Comparison of ENCODE assay signal across 9 cellular contexts in genomic region chr1:42765832-42766722, GRCh38. TPM values are rescaled to one million over a fixed set of nuclear protein-coding genes. Genes with fewer than 3 reads are reported as not detected.
DNase-seq lines count a peak whose midpoint lies in the region; ATAC-seq and TF ChIP-seq lines count a peak whose summit lies in the region.
"Had no signal": no experiment of that assay in that cellular context is flagged by ENCODE, and none has a peak within 500 bp of the region (broad histone marks: within the 10 kb centered on the region; RNA-seq: fewer than 3 reads in every experiment).

No MANE protein-coding gene starts in this region.

- H3K4me3 ChIP-seq in fibroblast of pulmonary artery (replicated peaks; ENCODE audit: low read depth, low read length) (peak overlapping the region; percentile 94), neural progenitor cell (peak overlapping the region; percentile 91), tibial artery (peak overlapping the region; percentile 86 to 98)

- H3K4me3 Mint-ChIP-seq in neural progenitor cell = no peak overlapping the region

- peaks cover 15% of the 10 kb centered on the region for H4K20me1 ChIP-seq in neural progenitor cell (ENCODE audit: low read depth)

- H3K4me2 ChIP-seq in neural progenitor cell = peak overlapping the region; percentile 84

- no peak overlapping the region for H3K27ac Mint-ChIP-seq in neural progenitor cell

- peak overlapping the region; percentile 69 for H3K9ac ChIP-seq in neural progenitor cell

- intact Hi-C loops in tibial artery (cut with DNase I; ENCODE audit: low total_unique reads) = loop anchor here (5.0 kb wide), 1 partner anchor 51 kb away; the partner anchor contains the start of genes ERMAP and SVBP

- H3F3A ChIP-seq in neural progenitor cell (ENCODE audit: low read depth) = peaks cover 7% of the 10 kb centered on the region

- H3K9me3 ChIP-seq in neural progenitor cell (ENCODE audit: low read depth) (no peaks in the 10 kb centered on the region), tibial artery (no peaks in the 10 kb centered on the region)

- DNase-seq in NCI-H510A treated with DMSO at 0.1 percent for 48 hours (lab: John Stamatoyannopoulos, UW) (peak; percentile 56), fibroblast of pulmonary artery (ENCODE audit: low read depth) (peak; percentile 80), neural progenitor cell (ENCODE audit: low spot score) (peak; percentile 82), tibial artery (peak in 1 of 2 donors; percentile 44)
- DNase-seq in activated CD8-positive, alpha-beta memory T cell treated with anti-CD3 and anti-CD28 coated beads, Interleukin-2, amount 50 U/mL, for 4 hours = peak; percentile 52

- H2AFZ ChIP-seq in neural progenitor cell (replicated peaks) = peak overlapping the region; percentile 59

- H3K4me1 ChIP-seq in neural progenitor cell = peaks cover 11% of the 10 kb centered on the region
- H3K4me1 ChIP-seq in tibial artery = peaks cover 0 to 48% (median 18%) of the 10 kb centered on the region in 4 donors

- TF ChIP-seq CTCF in C4-2B (conservative IDR thresholded peaks at IDR 0.05) (peak; percentile 59), fibroblast of pulmonary artery (IDR thresholded peaks at IDR 0.05; ENCODE audit: low read length, missing control alignments) (peak; percentile 60), neural progenitor cell (IDR thresholded peaks at IDR 0.05) (peak; percentile 62), tibial artery (IDR thresholded peaks at IDR 0.05) (peak; percentile 42 to 43)

- H3K79me2 ChIP-seq in neural progenitor cell (ENCODE audit: low read depth) = peaks cover 74% of the 10 kb centered on the region

- peaks cover 12% of the 10 kb centered on the region for H3K4me1 Mint-ChIP-seq in neural progenitor cell

- H3K27ac ChIP-seq in C4-2B = peak overlapping the region; percentile 92
- H3K27ac ChIP-seq in neural progenitor cell = no peak overlapping the region
- H3K27ac ChIP-seq in tibial artery = peak overlapping the region; percentile 89 to 94

- H3K36me3 Mint-ChIP-seq in neural progenitor cell = peaks cover 10% of the 10 kb centered on the region

- H3K27me3 Mint-ChIP-seq in neural progenitor cell (ENCODE audit: insufficient read depth, low read depth) = peaks cover 3% of the 10 kb centered on the region

- peak; percentile 20 for ATAC-seq in GM19023 (IDR thresholded peaks at IDR 0.05; ENCODE audit: unreplicated experiment)
- peak; percentile 9 for ATAC-seq in HG03196 (IDR thresholded peaks at IDR 0.05; ENCODE audit: unreplicated experiment)

- no peaks in the 10 kb centered on the region for H3K9me3 Mint-ChIP-seq in neural progenitor cell

- H3K36me3 ChIP-seq in neural progenitor cell (no peaks in the 10 kb centered on the region), tibial artery (peaks cover 0 to 11% (median 11%) of the 10 kb centered on the region in 3 donors)

- H3K27me3 ChIP-seq in neural progenitor cell = no peaks in the 10 kb centered on the region
- no peaks in the 10 kb centered on the region for H3K27me3 ChIP-seq in tibial artery

RNA-seq across cellular contexts. Expression of gene P3H1, which starts 0.8 kb away (rescaled TPM):
- 54.9 and 77.8 TPM in 2 replicates for total RNA-seq in neural progenitor cell (ENCODE audit: low replicate concordance)

RNA-seq across cellular contexts. Expression of gene C1orf50, which starts 1.0 kb away (rescaled TPM):
- 5.3 and 19.0 TPM in 2 replicates for total RNA-seq in neural progenitor cell (ENCODE audit: low replicate concordance)

RNA-seq across cellular contexts. Expression of gene TMEM269, which starts 18.7 kb away (rescaled TPM):
- total RNA-seq in neural progenitor cell (ENCODE audit: low replicate concordance) = 0.31 and 0.47 TPM in 2 replicates

RNA-seq across cellular contexts. Expression of gene CLDN19, which starts 26.0 kb away (rescaled TPM):
- 0.19 and 2.3 TPM in 2 replicates for total RNA-seq in neural progenitor cell (ENCODE audit: low replicate concordance)
- total RNA-seq: activated CD8-positive, alpha-beta memory T cell treated with anti-CD3 and anti-CD28 coated beads for 36 hours had no signal

RNA-seq across cellular contexts. Expression of gene ERMAP, which starts 50.8 kb away (rescaled TPM):
- 2.2 and 5.5 TPM in 2 replicates for total RNA-seq in neural progenitor cell (ENCODE audit: low replicate concordance)
